27 cellular contexts compared by ENCODE assay signal in genomic region chr18:30134020-30134419, GRCh38.
"Had no signal": no experiment of that assay in that cellular context is flagged by ENCODE, and none has a peak within 500 bp of the region (broad histone marks: within the 10 kb centered on the region; RNA-seq: fewer than 3 reads in every experiment).

No MANE protein-coding gene starts in this region.

- ATAC-seq: effector memory CD8-positive, alpha-beta T cell; esophagus mucosa; foreskin keratinocyte; gastrocnemius medialis; gastroesophageal sphincter; heart left ventricle; heart right ventricle had no signal

- DNase-seq: colonic mucosa; cortex of kidney; dermis blood vessel endothelial cell; dorsolateral prefrontal cortex; effector CD4-positive, alpha-beta T cell; effector CD8-positive, alpha-beta T cell; effector memory CD4-positive, alpha-beta T cell; effector memory CD8-positive, alpha-beta T cell; endodermal cell; erythroblast; esophagus squamous epithelium; foreskin fibroblast; foreskin keratinocyte; foreskin melanocyte; gastrocnemius medialis; glutamatergic neuron; head of caudate nucleus; heart left ventricle; heart right ventricle had no signal

- H3K9me3 ChIP-seq: colonic mucosa, esophagus muscularis mucosa, esophagus squamous epithelium, gastrocnemius medialis, gastroesophageal sphincter had no signal

- H3K4me3 ChIP-seq: colonic mucosa, coronary artery, dorsolateral prefrontal cortex, esophagus muscularis mucosa, esophagus squamous epithelium, gastrocnemius medialis, gastroesophageal sphincter, heart left ventricle, heart right ventricle had no signal

- H3K4me1 ChIP-seq: colonic mucosa, esophagus muscularis mucosa, esophagus squamous epithelium, foreskin keratinocyte, gastrocnemius medialis, gastroesophageal sphincter, heart left ventricle, heart right ventricle had no signal

- H3K36me3 ChIP-seq: colonic mucosa, esophagus muscularis mucosa, esophagus squamous epithelium, gastrocnemius medialis, gastroesophageal sphincter, heart left ventricle, heart right ventricle had no signal

- H3K27ac ChIP-seq: colonic mucosa, coronary artery, dorsolateral prefrontal cortex, epithelial cell of prostate, esophagus muscularis mucosa, esophagus squamous epithelium, foreskin keratinocyte, gastrocnemius medialis, gastroesophageal sphincter, heart left ventricle, heart right ventricle had no signal

- FAIRE-seq: colon, endometrium, endothelial cell of umbilical vein had no signal

- H3K27me3 ChIP-seq: colonic mucosa, dorsolateral prefrontal cortex, esophagus muscularis mucosa, esophagus squamous epithelium, foreskin keratinocyte, gastrocnemius medialis, gastroesophageal sphincter, heart left ventricle, heart right ventricle had no signal
